10 cellular contexts compared by ENCODE assay signal in genomic region chr11:74418509-74418895, GRCh38. TPM values are rescaled to one million over a fixed set of nuclear protein-coding genes. Genes with fewer than 3 reads are reported as not detected.
DNase-seq lines count a peak whose midpoint lies in the region; ATAC-seq, FAIRE-seq and TF ChIP-seq lines count a peak whose summit lies in the region.
"Had no signal": no experiment of that assay in that cellular context is flagged by ENCODE, and none has a peak within 500 bp of the region (broad histone marks: within the 10 kb centered on the region; RNA-seq: fewer than 3 reads in every experiment).

No MANE protein-coding gene starts in this region.

- intact Hi-C loops in heart left ventricle (cut with DNase I): no loop called here
- intact Hi-C loops in CD8-positive, alpha-beta T cell (cut with DNase I, micrococcal nuclease): no loop called here

- H3K27me3 ChIP-seq in heart left ventricle: no peaks in the 10 kb centered on the region
- no peaks in the 10 kb centered on the region for H3K27me3 ChIP-seq in CD8-positive, alpha-beta T cell (ENCODE audit: insufficient read depth, low read length)

- peaks cover 26% of the 10 kb centered on the region for H3K4me1 Mint-ChIP-seq in activated T-cell treated with anti-CD3 and anti-CD28 coated beads, Interleukin-2, amount 50 U/mL, for 4 hours (ENCODE audit: low read depth)
- H3K4me1 Mint-ChIP-seq in CD8-positive, alpha-beta T cell (ENCODE audit: low read depth): peaks cover 14% of the 10 kb centered on the region

- peak in 1 of 2 donors; percentile 61 for ATAC-seq in activated T-cell treated with anti-CD3 and anti-CD28 coated beads, Interleukin-2, amount 50 U/mL, for 4 hours
- ATAC-seq in heart left ventricle (peak in 3 of 4 donors; percentile 63 to 81 (median 73)), GM21367 (IDR thresholded peaks at IDR 0.05; ENCODE audit: unreplicated experiment) (no peak), GM18861 (IDR thresholded peaks at IDR 0.05; ENCODE audit: unreplicated experiment) (no peak)
- no peak for ATAC-seq in CD8-positive, alpha-beta T cell

- DNase-seq in activated T-cell treated with anti-CD3 and anti-CD28 coated beads, Interleukin-2, amount 50 U/mL, for 4 hours: no peak
- DNase-seq in activated T-cell treated with anti-CD3 and anti-CD28 coated beads, Interleukin-2, amount 50 U/mL, for 1 hour: no peak
- DNase-seq in SW480 (ENCODE audit: low spot score) (peak; percentile 46), heart left ventricle (no peak), urothelium cell line (ENCODE audit: low spot score) (peak; percentile 72)
- no peak for DNase-seq in CD8-positive, alpha-beta T cell

- no peak overlapping the region for H3K27ac Mint-ChIP-seq in CD8-positive, alpha-beta T cell

- H3K27me3 Mint-ChIP-seq in activated T-cell treated with anti-CD3 and anti-CD28 coated beads, Interleukin-2, amount 50 U/mL, for 4 hours (ENCODE audit: low read depth): no peaks in the 10 kb centered on the region
- H3K27me3 Mint-ChIP-seq in CD8-positive, alpha-beta T cell (ENCODE audit: low read depth): peaks cover 3% of the 10 kb centered on the region

- peak overlapping the region; percentile 37 for H3K4me3 Mint-ChIP-seq in activated T-cell treated with anti-CD3 and anti-CD28 coated beads, Interleukin-2, amount 50 U/mL, for 4 hours
- H3K4me3 Mint-ChIP-seq in CD8-positive, alpha-beta T cell: no peak overlapping the region

- CTCF ChIA-PET in CD8-positive, alpha-beta T cell (lab: Charles Lee): interaction anchor here (0.9 kb wide), 1 partner anchor 29 kb away, joined by 3 read pairs; no protein-coding TSS in a partner anchor

- POLR2A ChIA-PET in CD8-positive, alpha-beta T cell (lab: Charles Lee): interaction anchor here (0.8 kb wide), 1 partner anchor 31 kb away, joined by 3 read pairs; no protein-coding TSS in a partner anchor

- no peak for TF ChIP-seq CTCF in heart left ventricle (IDR thresholded peaks at IDR 0.05)
- TF ChIP-seq CTCF in CD8-positive, alpha-beta T cell (IDR thresholded peaks at IDR 0.05): no peak

- H3K36me3 ChIP-seq in heart left ventricle: no peaks in the 10 kb centered on the region
- no peaks in the 10 kb centered on the region for H3K36me3 ChIP-seq in CD8-positive, alpha-beta T cell (ENCODE audit: insufficient read depth, low read length)

- H3K36me3 Mint-ChIP-seq in activated T-cell treated with anti-CD3 and anti-CD28 coated beads, Interleukin-2, amount 50 U/mL, for 4 hours (ENCODE audit: insufficient read depth): no peaks in the 10 kb centered on the region
- no peaks in the 10 kb centered on the region for H3K36me3 Mint-ChIP-seq in CD8-positive, alpha-beta T cell

- peaks cover 0 to 12% (median 0%) of the 10 kb centered on the region in 12 donors for H3K4me1 ChIP-seq in heart left ventricle
- H3K4me1 ChIP-seq in CD8-positive, alpha-beta T cell (ENCODE audit: insufficient read depth, low read length): peaks cover 9% of the 10 kb centered on the region

- TF ChIP-seq POLR2A in heart left ventricle (IDR thresholded peaks at IDR 0.05): no peak

- H3K9me3 ChIP-seq in heart left ventricle: peaks cover 0 to 3% (median 0%) of the 10 kb centered on the region in 12 donors
- H3K9me3 ChIP-seq in CD8-positive, alpha-beta T cell (ENCODE audit: low read length): no peaks in the 10 kb centered on the region

- no peak for FAIRE-seq in urothelium cell line (lab: Jason Lieb, UNC)
- FAIRE-seq: H1 had no signal

- no peaks in the 10 kb centered on the region for H3K9me3 Mint-ChIP-seq in activated T-cell treated with anti-CD3 and anti-CD28 coated beads, Interleukin-2, amount 50 U/mL, for 4 hours
- no peaks in the 10 kb centered on the region for H3K9me3 Mint-ChIP-seq in CD8-positive, alpha-beta T cell

- H3K27ac ChIP-seq in heart left ventricle: peak overlapping the region in 6 of 12 donors; percentile 2 to 73 (median 48)
- no peak overlapping the region for H3K27ac ChIP-seq in CD8-positive, alpha-beta T cell (ENCODE audit: low read depth, low read length)

- WGBS in heart left ventricle, 4 donors: 51 to 78% (median 56%) methylated on average over 1 of the region's 1 CpG

- no peak overlapping the region for H3K4me3 ChIP-seq in heart left ventricle
- no peak overlapping the region for H3K4me3 ChIP-seq in CD8-positive, alpha-beta T cell (ENCODE audit: low read depth, low read length)

RNA-seq across cellular contexts. Expression of gene PGM2L1, which starts 20.3 kb away (rescaled TPM):
- total RNA-seq in activated T-cell treated with anti-CD3 and anti-CD28 coated beads, Interleukin-2, amount 50 U/mL, for 4 hours: 1 to 10 TPM; 8.3 to 9.4 (median 8.7) TPM
- total RNA-seq in heart left ventricle: 1 to 10 TPM; 1.4 to 3.1 (median 1.8) TPM
- 1 to 10 TPM in 1 of 2 donors, under 1 TPM in 1; 0.57 to 2.3 TPM for polyA plus RNA-seq in heart left ventricle
- total RNA-seq in CD8-positive, alpha-beta T cell: 1 to 10 TPM; 5.2 to 5.8 TPM

RNA-seq across cellular contexts. Expression of gene KCNE3, which starts 48.8 kb away (rescaled TPM):
- not detected for total RNA-seq in activated T-cell treated with anti-CD3 and anti-CD28 coated beads, Interleukin-2, amount 50 U/mL, for 4 hours
- 1 to 10 TPM; 1.3 to 9.5 (median 2.4) TPM for total RNA-seq in heart left ventricle
- polyA plus RNA-seq in heart left ventricle: 1 to 10 TPM; 1.3 to 1.4 TPM
- total RNA-seq in CD8-positive, alpha-beta T cell: not detected
- total RNA-seq: T-helper 1 cell treated with Interleukin-12 subunit alpha and Interleukin-12 subunit beta and Interleukin-4 antibody, amounts not matched to agents 30 ng/mL and 1 ng/mL, for 36 hours had no signal

Comparison
In these comparisons a context has a peak if more than half of its experiments do, and no peak if none do; other contexts are left out.
1. ATAC-seq: peak in heart left ventricle (3 of 4); none in GM21367 (single experiment), CD8-positive, alpha-beta T cell (single experiment) and GM18861 (single experiment).
2. DNase-seq: peak in SW480 (single experiment) and urothelium cell line (single experiment); none in activated T-cell treated with anti-CD3 and anti-CD28 coated beads, Interleukin-2, amount 50 U/mL, for 4 hours (single experiment), activated T-cell treated with anti-CD3 and anti-CD28 coated beads, Interleukin-2, amount 50 U/mL, for 1 hour (single experiment), heart left ventricle (0 of 5) and CD8-positive, alpha-beta T cell (0 of 7).